In the genomic region with DNA sequence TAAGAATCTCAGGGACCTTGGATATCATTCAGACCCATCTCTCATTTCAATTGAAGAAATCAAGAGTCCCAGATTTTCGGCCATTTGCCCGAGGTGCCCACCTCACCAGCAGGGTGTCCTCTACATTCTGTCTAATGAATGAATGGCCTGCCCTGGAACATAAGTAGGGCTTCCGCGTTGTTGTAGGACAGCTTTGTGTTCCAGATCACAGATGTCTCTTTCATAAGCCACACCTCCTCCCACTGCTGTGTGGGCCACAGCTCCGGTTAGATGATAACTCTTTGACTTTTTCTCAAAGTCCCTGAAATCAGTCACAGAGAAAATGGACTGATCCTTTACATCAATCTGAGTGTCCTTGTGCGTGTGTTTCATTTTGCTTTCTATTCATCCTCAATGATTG, we compare ENCODE assay signal across 1 cellular context.
TF ChIP-seq lines count a peak whose summit lies in the region.

No MANE protein-coding gene starts in this region.

TF ChIP-seq in WTC11, 78 proteins besides CTCF, POLR2A, EP300 and RAD21 (continued from another document):
- TF ChIP-seq AFF4 (CRISPR knock-in tag; IDR thresholded peaks at IDR 0.05; ENCODE audit: borderline replicate concordance) (no peak), ATF1 (CRISPR knock-in tag; IDR thresholded peaks at IDR 0.05) (no peak), ZNF281 (CRISPR knock-in tag; IDR thresholded peaks at IDR 0.05) (no peak), ATF3 (CRISPR knock-in tag; conservative IDR thresholded peaks at IDR 0.05) (no peak), SMAD4 (CRISPR knock-in tag; IDR thresholded peaks at IDR 0.05) (no peak), ZNF396 (CRISPR knock-in tag; IDR thresholded peaks at IDR 0.05; ENCODE audit: borderline replicate concordance) (no peak), GTF2I (CRISPR knock-in tag; conservative IDR thresholded peaks at IDR 0.05) (no peak), IRF2 (CRISPR knock-in tag; IDR thresholded peaks at IDR 0.05; ENCODE audit: borderline replicate concordance, low read depth) (no peak), MYBL2 (CRISPR knock-in tag; IDR thresholded peaks at IDR 0.05) (no peak), ZNF138 (CRISPR knock-in tag; conservative IDR thresholded peaks at IDR 0.05) (no peak), NR2C2 (CRISPR knock-in tag; IDR thresholded peaks at IDR 0.05) (no peak), ZNF671 (CRISPR knock-in tag; IDR thresholded peaks at IDR 0.05) (no peak)
- TF ChIP-seq, protein P1, sequence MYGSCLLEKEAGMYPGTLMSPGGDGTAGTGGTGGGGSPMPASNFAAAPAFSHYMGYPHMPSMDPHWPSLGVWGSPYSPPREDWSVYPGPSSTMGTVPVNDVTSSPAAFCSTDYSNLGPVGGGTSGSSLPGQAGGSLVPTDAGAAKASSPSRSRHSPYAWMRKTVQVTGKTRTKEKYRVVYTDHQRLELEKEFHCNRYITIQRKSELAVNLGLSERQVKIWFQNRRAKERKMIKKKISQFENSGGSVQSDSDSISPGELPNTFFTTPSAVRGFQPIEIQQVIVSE (CRISPR knock-in tag; IDR thresholded peaks at IDR 0.05; ENCODE audit: borderline replicate concordance) = no peak
TF ChIP-seq in WTC11: peak in this region for 0.
